Comparison of ENCODE assay signal across 17 cellular contexts in genomic region chr3:94647131-94647530, GRCh38.
"Had no signal": no experiment of that assay in that cellular context is flagged by ENCODE, and none has a peak within 500 bp of the region (broad histone marks: within the 10 kb centered on the region; RNA-seq: fewer than 3 reads in every experiment).

No MANE protein-coding gene starts in this region.

- H3K27ac Mint-ChIP-seq: activated CD4-positive, alpha-beta T cell treated with anti-CD3 and anti-CD28 coated beads, Interleukin-2, amount 10 ng/mL, durations not matched to agents 7 days and 5 days; activated naive CD4-positive, alpha-beta T cell treated with anti-CD3 and anti-CD28 coated beads for 36 hours; activated T-helper 17 cell treated with anti-CD3 and anti-CD28 coated beads, Interleukin-2, amount 50 U/mL, for 72 hours; nephron had no signal

- H3K4me3 ChIP-seq: lung, mucosa of descending colon, prostate gland, sigmoid colon, transverse colon had no signal

- H3K4me3 Mint-ChIP-seq: activated CD4-positive, alpha-beta T cell treated with anti-CD3 and anti-CD28 coated beads, Interleukin-2, amount 10 ng/mL, durations not matched to agents 7 days and 5 days; activated naive CD4-positive, alpha-beta T cell treated with anti-CD3 and anti-CD28 coated beads for 36 hours; activated T-helper 17 cell treated with anti-CD3 and anti-CD28 coated beads, Interleukin-2, amount 50 U/mL, for 72 hours; nephron had no signal

- DNase-seq: activated CD4-positive, alpha-beta T cell treated with anti-CD3 and anti-CD28 coated beads, Interleukin-2, amount 10 ng/mL, durations not matched to agents 7 days and 5 days; activated CD4-positive, CD25-positive, alpha-beta regulatory T cell; activated naive CD4-positive, alpha-beta T cell treated with anti-CD3 and anti-CD28 coated beads for 36 hours; activated T-cell treated with anti-CD3 and anti-CD28 coated beads for 4 hours; brain microvascular endothelial cell; hippocampal formation; left colon; mucosa of descending colon; sigmoid colon; stimulated activated CD4-positive, alpha-beta T cell treated with anti-CD3 and anti-CD28 coated beads, Interleukin-2, amount 100 ng/mL, for 24 hours; stimulated activated naive CD4-positive, alpha-beta T cell; substantia nigra; transverse colon had no signal

- H3K27me3 Mint-ChIP-seq: activated CD4-positive, alpha-beta T cell treated with anti-CD3 and anti-CD28 coated beads, Interleukin-2, amount 10 ng/mL, durations not matched to agents 7 days and 5 days; activated T-helper 17 cell treated with anti-CD3 and anti-CD28 coated beads, Interleukin-2, amount 50 U/mL, for 72 hours had no signal

- ATAC-seq: activated T-helper 17 cell treated with anti-CD3 and anti-CD28 coated beads, Interleukin-2, amount 50 U/mL, for 72 hours; left colon; mucosa of descending colon had no signal

- H3K4me1 Mint-ChIP-seq: activated CD4-positive, alpha-beta T cell treated with anti-CD3 and anti-CD28 coated beads, Interleukin-2, amount 10 ng/mL, durations not matched to agents 7 days and 5 days; activated T-helper 17 cell treated with anti-CD3 and anti-CD28 coated beads, Interleukin-2, amount 50 U/mL, for 72 hours; nephron had no signal
